Comparison of ENCODE assay signal across 15 cellular contexts in the genomic region with DNA sequence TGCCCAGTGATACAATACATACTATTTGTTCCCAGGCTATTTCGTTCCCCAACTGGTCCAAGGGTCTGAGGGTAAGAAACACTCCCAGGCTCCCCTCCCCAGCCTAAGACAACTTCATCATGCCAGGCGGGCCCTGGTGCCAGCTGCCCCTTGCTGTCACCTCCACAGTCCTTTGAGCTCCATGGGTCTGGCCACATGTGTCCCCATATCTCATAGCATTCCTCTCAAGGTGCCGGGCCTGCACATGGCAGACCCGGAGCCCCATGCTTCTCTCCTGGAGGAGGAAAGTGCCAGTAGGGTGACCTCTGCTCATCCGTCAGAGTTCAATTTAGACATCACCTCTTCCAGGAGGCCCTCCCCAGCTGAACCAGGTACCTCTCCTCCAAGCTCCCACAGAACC.
DNase-seq lines count a peak whose midpoint lies in the region; ATAC-seq, FAIRE-seq and TF ChIP-seq lines count a peak whose summit lies in the region.
"Had no signal": no experiment of that assay in that cellular context is flagged by ENCODE, and none has a peak within 500 bp of the region (broad histone marks: within the 10 kb centered on the region; RNA-seq: fewer than 3 reads in every experiment).

No MANE protein-coding gene starts in this region.

- ATAC-seq in GM21723 (IDR thresholded peaks at IDR 0.05; ENCODE audit: unreplicated experiment) = no peak

- no peaks in the 10 kb centered on the region for H3K36me3 ChIP-seq in sigmoid colon

- WGBS in sigmoid colon, 2 donors = 94 to 95% methylated on average over 5 of the region's 5 CpGs

- TF ChIP-seq POLR2A in GM12891 (IDR thresholded peaks at IDR 0.05; ENCODE audit: low read depth, low read length) (no peak), sigmoid colon (IDR thresholded peaks at IDR 0.05) (no peak)

- no peaks in the 10 kb centered on the region for H3K9me3 ChIP-seq in sigmoid colon

- H3K27me3 ChIP-seq in sigmoid colon = no peaks in the 10 kb centered on the region

- H3K4me1 ChIP-seq in sigmoid colon = no peaks in the 10 kb centered on the region

- no peak for TF ChIP-seq CTCF in sigmoid colon (IDR thresholded peaks at IDR 0.05)

- TF ChIP-seq EP300 in sigmoid colon (IDR thresholded peaks at IDR 0.05) = no peak

- peak; percentile 49 for DNase-seq in activated CD8-positive, alpha-beta memory T cell treated with anti-CD3 and anti-CD28 coated beads for 24 hours
- no peak for DNase-seq in activated CD8-positive, alpha-beta memory T cell treated with anti-CD3 and anti-CD28 coated beads, Interleukin-2, amount 50 U/mL, for 4 hours
- no peak for DNase-seq in GM12891 (ENCODE audit: insufficient read length, low spot score)
- peak; percentile 35 for DNase-seq in activated CD8-positive, alpha-beta memory T cell treated with anti-CD3 and anti-CD28 coated beads, Interleukin-2, amount 50 U/mL, for 48 hours
- DNase-seq in sigmoid colon = peak; percentile 43
- no peak for DNase-seq in EL
- DNase-seq in NCI-H1105 (lab: John Stamatoyannopoulos, UW) = no peak
- DNase-seq: Calu3, GOT3, NCI-H1694 had no signal

- intact Hi-C loops in sigmoid colon (cut with DNase I) = no loop called here

- H3K27ac ChIP-seq in sigmoid colon = no peak overlapping the region

- peak; percentile 9 for FAIRE-seq in GM12891 (lab: Jason Lieb, UNC)
- FAIRE-seq: A204.1, G401.6, GM19239, HTR-8/SVneo had no signal

- no peak overlapping the region for H3K4me3 ChIP-seq in sigmoid colon

TF ChIP-seq in GM12891, 5 proteins besides CTCF, POLR2A, EP300 and RAD21:
- no peak for TF ChIP-seq SPI1 (IDR thresholded peaks at IDR 0.05; ENCODE audit: low read depth, low read length)
- TF ChIP-seq TAF1 (IDR thresholded peaks at IDR 0.05; ENCODE audit: low read depth, low read length) = no peak
- no peak for TF ChIP-seq PAX5 (IDR thresholded peaks at IDR 0.05; ENCODE audit: insufficient read depth, low read length, severe bottlenecking)
- TF ChIP-seq POU2F2 (IDR thresholded peaks at IDR 0.05; ENCODE audit: low read depth, low read length) = no peak
- TF ChIP-seq POLR2AphosphoS5 (IDR thresholded peaks at IDR 0.05; ENCODE audit: low read depth, low read length) = no peak

Comparison
In these comparisons a context has a peak if more than half of its experiments do, and no peak if none do; other contexts are left out.
1. DNase-seq: peak in activated CD8-positive, alpha-beta memory T cell treated with anti-CD3 and anti-CD28 coated beads for 24 hours (single experiment), activated CD8-positive, alpha-beta memory T cell treated with anti-CD3 and anti-CD28 coated beads, Interleukin-2, amount 50 U/mL, for 48 hours (single experiment) and sigmoid colon (single experiment); none in activated CD8-positive, alpha-beta memory T cell treated with anti-CD3 and anti-CD28 coated beads, Interleukin-2, amount 50 U/mL, for 4 hours (single experiment), GM12891 (single experiment), EL (single experiment) and NCI-H1105 (single experiment).